Comparison of ENCODE assay signal across 1 cellular context in genomic region chr9:14868772-14869583, GRCh38.
TF ChIP-seq lines count a peak whose summit lies in the region.

No MANE protein-coding gene starts in this region.

TF ChIP-seq in HepG2, 621 proteins besides CTCF, POLR2A, EP300 and RAD21 (continued from another document and continues in another):
- TF ChIP-seq, protein P1, sequence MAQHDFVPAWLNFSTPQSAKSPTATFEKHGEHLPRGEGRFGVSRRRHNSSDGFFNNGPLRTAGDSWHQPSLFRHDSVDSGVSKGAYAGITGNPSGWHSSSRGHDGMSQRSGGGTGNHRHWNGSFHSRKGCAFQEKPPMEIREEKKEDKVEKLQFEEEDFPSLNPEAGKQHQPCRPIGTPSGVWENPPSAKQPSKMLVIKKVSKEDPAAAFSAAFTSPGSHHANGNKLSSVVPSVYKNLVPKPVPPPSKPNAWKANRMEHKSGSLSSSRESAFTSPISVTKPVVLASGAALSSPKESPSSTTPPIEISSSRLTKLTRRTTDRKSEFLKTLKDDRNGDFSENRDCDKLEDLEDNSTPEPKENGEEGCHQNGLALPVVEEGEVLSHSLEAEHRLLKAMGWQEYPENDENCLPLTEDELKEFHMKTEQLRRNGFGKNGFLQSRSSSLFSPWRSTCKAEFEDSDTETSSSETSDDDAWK (CRISPR knock-in tag; IDR thresholded peaks at IDR 0.05) = no peak
- TF ChIP-seq PITX1 (CRISPR knock-in tag; IDR thresholded peaks at IDR 0.05) = peak; percentile 84
- TF ChIP-seq, protein P2, sequence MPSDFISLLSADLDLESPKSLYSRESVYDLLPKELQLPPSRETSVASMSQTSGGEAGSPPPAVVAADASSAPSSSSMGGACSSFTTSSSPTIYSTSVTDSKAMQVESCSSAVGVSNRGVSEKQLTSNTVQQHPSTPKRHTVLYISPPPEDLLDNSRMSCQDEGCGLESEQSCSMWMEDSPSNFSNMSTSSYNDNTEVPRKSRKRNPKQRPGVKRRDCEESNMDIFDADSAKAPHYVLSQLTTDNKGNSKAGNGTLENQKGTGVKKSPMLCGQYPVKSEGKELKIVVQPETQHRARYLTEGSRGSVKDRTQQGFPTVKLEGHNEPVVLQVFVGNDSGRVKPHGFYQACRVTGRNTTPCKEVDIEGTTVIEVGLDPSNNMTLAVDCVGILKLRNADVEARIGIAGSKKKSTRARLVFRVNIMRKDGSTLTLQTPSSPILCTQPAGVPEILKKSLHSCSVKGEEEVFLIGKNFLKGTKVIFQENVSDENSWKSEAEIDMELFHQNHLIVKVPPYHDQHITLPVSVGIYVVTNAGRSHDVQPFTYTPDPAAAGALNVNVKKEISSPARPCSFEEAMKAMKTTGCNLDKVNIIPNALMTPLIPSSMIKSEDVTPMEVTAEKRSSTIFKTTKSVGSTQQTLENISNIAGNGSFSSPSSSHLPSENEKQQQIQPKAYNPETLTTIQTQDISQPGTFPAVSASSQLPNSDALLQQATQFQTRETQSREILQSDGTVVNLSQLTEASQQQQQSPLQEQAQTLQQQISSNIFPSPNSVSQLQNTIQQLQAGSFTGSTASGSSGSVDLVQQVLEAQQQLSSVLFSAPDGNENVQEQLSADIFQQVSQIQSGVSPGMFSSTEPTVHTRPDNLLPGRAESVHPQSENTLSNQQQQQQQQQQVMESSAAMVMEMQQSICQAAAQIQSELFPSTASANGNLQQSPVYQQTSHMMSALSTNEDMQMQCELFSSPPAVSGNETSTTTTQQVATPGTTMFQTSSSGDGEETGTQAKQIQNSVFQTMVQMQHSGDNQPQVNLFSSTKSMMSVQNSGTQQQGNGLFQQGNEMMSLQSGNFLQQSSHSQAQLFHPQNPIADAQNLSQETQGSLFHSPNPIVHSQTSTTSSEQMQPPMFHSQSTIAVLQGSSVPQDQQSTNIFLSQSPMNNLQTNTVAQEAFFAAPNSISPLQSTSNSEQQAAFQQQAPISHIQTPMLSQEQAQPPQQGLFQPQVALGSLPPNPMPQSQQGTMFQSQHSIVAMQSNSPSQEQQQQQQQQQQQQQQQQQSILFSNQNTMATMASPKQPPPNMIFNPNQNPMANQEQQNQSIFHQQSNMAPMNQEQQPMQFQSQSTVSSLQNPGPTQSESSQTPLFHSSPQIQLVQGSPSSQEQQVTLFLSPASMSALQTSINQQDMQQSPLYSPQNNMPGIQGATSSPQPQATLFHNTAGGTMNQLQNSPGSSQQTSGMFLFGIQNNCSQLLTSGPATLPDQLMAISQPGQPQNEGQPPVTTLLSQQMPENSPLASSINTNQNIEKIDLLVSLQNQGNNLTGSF (CRISPR knock-in tag; IDR thresholded peaks at IDR 0.05) = no peak
- TF ChIP-seq TCF12 (IDR thresholded peaks at IDR 0.05) = no peak
- TF ChIP-seq TCF12 (CRISPR knock-in tag; IDR thresholded peaks at IDR 0.05) = 0 out of 2 replicates have a peak, but pooled peaks have one; percentile 22
- TF ChIP-seq ZNF205 (CRISPR knock-in tag; IDR thresholded peaks at IDR 0.05) = peak; percentile 14; the same call in 1 of the 2 replicates
- no peak for TF ChIP-seq ZNF530 (CRISPR knock-in tag; IDR thresholded peaks at IDR 0.05; ENCODE audit: low read depth)
- no peak for TF ChIP-seq SRF (IDR thresholded peaks at IDR 0.05; ENCODE audit: low read depth, low read length)
- TF ChIP-seq NCOA1 (CRISPR knock-in tag; IDR thresholded peaks at IDR 0.05) = no peak
- no peak for TF ChIP-seq SRSF1 (optimal IDR thresholded peaks at IDR 0.05; ENCODE audit: low read depth, low read length)
- TF ChIP-seq SNAI1 (CRISPR knock-in tag; IDR thresholded peaks at IDR 0.05; ENCODE audit: borderline replicate concordance) = no peak
- TF ChIP-seq ATF2 (CRISPR knock-in tag; IDR thresholded peaks at IDR 0.05) = 0 out of 2 replicates have a peak, but pooled peaks have one; percentile 4
- no peak for TF ChIP-seq SYNCRIP (IDR thresholded peaks at IDR 0.05; ENCODE audit: insufficient read depth, low read depth, low read length)
- TF ChIP-seq SAFB2 (CRISPR knock-in tag; IDR thresholded peaks at IDR 0.05; ENCODE audit: borderline replicate concordance, low read depth) = no peak
- no peak for TF ChIP-seq RBM39 (IDR thresholded peaks at IDR 0.05; ENCODE audit: low read depth, low read length, poor library complexity, severe bottlenecking)
- no peak for TF ChIP-seq DNMT3B (CRISPR knock-in tag; conservative IDR thresholded peaks at IDR 0.05)
- TF ChIP-seq ARHGAP35 (CRISPR knock-in tag; IDR thresholded peaks at IDR 0.05; ENCODE audit: borderline replicate concordance) = peak; percentile 73; the same call in 1 of the 2 replicates
- no peak for TF ChIP-seq BHLHE40 (IDR thresholded peaks at IDR 0.05; ENCODE audit: low read length)
- TF ChIP-seq, protein P3, sequence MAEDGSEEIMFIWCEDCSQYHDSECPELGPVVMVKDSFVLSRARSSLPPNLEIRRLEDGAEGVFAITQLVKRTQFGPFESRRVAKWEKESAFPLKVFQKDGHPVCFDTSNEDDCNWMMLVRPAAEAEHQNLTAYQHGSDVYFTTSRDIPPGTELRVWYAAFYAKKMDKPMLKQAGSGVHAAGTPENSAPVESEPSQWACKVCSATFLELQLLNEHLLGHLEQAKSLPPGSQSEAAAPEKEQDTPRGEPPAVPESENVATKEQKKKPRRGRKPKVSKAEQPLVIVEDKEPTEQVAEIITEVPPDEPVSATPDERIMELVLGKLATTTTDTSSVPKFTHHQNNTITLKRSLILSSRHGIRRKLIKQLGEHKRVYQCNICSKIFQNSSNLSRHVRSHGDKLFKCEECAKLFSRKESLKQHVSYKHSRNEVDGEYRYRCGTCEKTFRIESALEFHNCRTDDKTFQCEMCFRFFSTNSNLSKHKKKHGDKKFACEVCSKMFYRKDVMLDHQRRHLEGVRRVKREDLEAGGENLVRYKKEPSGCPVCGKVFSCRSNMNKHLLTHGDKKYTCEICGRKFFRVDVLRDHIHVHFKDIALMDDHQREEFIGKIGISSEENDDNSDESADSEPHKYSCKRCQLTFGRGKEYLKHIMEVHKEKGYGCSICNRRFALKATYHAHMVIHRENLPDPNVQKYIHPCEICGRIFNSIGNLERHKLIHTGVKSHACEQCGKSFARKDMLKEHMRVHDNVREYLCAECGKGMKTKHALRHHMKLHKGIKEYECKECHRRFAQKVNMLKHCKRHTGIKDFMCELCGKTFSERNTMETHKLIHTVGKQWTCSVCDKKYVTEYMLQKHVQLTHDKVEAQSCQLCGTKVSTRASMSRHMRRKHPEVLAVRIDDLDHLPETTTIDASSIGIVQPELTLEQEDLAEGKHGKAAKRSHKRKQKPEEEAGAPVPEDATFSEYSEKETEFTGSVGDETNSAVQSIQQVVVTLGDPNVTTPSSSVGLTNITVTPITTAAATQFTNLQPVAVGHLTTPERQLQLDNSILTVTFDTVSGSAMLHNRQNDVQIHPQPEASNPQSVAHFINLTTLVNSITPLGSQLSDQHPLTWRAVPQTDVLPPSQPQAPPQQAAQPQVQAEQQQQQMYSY (CRISPR knock-in tag; IDR thresholded peaks at IDR 0.05) = no peak
- TF ChIP-seq MTA1 (CRISPR knock-in tag; IDR thresholded peaks at IDR 0.05; ENCODE audit: borderline replicate concordance) = peak; percentile 79
- TF ChIP-seq HOXA9 (CRISPR knock-in tag; IDR thresholded peaks at IDR 0.05; ENCODE audit: borderline replicate concordance) = no peak
- TF ChIP-seq GLMP (CRISPR knock-in tag; IDR thresholded peaks at IDR 0.05; ENCODE audit: borderline replicate concordance) = no peak
- no peak for TF ChIP-seq ZNF879 (CRISPR knock-in tag; IDR thresholded peaks at IDR 0.05)
- TF ChIP-seq ZNF678 (CRISPR knock-in tag; IDR thresholded peaks at IDR 0.05) = no peak
- no peak for TF ChIP-seq ZBTB1 (CRISPR knock-in tag; IDR thresholded peaks at IDR 0.05; ENCODE audit: borderline replicate concordance)
- TF ChIP-seq ZNF292 (CRISPR knock-in tag; IDR thresholded peaks at IDR 0.05; ENCODE audit: borderline replicate concordance, low read depth) = peak; percentile 64; the same call in 1 of the 2 replicates
- TF ChIP-seq ZSCAN12 (CRISPR knock-in tag; IDR thresholded peaks at IDR 0.05) = no peak
- TF ChIP-seq, protein P4, sequence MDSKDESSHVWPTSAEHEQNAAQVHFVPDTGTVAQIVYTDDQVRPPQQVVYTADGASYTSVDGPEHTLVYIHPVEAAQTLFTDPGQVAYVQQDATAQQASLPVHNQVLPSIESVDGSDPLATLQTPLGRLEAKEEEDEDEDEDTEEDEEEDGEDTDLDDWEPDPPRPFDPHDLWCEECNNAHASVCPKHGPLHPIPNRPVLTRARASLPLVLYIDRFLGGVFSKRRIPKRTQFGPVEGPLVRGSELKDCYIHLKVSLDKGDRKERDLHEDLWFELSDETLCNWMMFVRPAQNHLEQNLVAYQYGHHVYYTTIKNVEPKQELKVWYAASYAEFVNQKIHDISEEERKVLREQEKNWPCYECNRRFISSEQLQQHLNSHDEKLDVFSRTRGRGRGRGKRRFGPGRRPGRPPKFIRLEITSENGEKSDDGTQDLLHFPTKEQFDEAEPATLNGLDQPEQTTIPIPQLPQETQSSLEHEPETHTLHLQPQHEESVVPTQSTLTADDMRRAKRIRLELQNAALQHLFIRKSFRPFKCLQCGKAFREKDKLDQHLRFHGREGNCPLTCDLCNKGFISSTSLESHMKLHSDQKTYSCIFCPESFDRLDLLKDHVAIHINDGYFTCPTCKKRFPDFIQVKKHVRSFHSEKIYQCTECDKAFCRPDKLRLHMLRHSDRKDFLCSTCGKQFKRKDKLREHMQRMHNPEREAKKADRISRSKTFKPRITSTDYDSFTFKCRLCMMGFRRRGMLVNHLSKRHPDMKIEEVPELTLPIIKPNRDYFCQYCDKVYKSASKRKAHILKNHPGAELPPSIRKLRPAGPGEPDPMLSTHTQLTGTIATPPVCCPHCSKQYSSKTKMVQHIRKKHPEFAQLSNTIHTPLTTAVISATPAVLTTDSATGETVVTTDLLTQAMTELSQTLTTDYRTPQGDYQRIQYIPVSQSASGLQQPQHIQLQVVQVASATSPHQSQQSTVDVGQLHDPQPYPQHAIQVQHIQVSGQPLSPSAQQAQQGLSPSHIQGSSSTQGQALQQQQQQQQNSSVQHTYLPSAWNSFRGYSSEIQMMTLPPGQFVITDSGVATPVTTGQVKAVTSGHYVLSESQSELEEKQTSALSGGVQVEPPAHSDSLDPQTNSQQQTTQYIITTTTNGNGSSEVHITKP (CRISPR knock-in tag; IDR thresholded peaks at IDR 0.05; ENCODE audit: low read depth) = no peak
- TF ChIP-seq NR2F2 (IDR thresholded peaks at IDR 0.05; ENCODE audit: borderline replicate concordance, low read depth) = peak; percentile 86
- TF ChIP-seq, protein P5, sequence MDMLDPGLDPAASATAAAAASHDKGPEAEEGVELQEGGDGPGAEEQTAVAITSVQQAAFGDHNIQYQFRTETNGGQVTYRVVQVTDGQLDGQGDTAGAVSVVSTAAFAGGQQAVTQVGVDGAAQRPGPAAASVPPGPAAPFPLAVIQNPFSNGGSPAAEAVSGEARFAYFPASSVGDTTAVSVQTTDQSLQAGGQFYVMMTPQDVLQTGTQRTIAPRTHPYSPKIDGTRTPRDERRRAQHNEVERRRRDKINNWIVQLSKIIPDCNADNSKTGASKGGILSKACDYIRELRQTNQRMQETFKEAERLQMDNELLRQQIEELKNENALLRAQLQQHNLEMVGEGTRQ (IDR thresholded peaks at IDR 0.05; ENCODE audit: low read depth, low read length) = no peak
- TF ChIP-seq, protein P5 (CRISPR knock-in tag; IDR thresholded peaks at IDR 0.05; ENCODE audit: borderline replicate concordance) = no peak
